Comparison of ENCODE assay signal across 24 cellular contexts in genomic region chr17:12521416-12521815, GRCh38.
"Had no signal": no experiment of that assay in that cellular context is flagged by ENCODE, and none has a peak within 500 bp of the region (broad histone marks: within the 10 kb centered on the region; RNA-seq: fewer than 3 reads in every experiment).

No MANE protein-coding gene starts in this region.

- H3K9me3 ChIP-seq: testis, upper lobe of right lung had no signal

- H3K27me3 ChIP-seq: testis, upper lobe of right lung had no signal

- H3K4me1 Mint-ChIP-seq: activated CD4-positive, alpha-beta T cell treated with anti-CD3 and anti-CD28 coated beads, Interleukin-2, amount 10 ng/mL, durations not matched to agents 24 days and 14 days; activated naive CD4-positive, alpha-beta T cell treated with anti-CD3 and anti-CD28 coated beads, Interleukin-2, amount 50 U/mL, for 24 hours; activated naive CD8-positive, alpha-beta T cell treated with anti-CD3 and anti-CD28 coated beads, Interleukin-2, amount 50 U/mL, for 24 hours; activated T-helper 17 cell treated with anti-CD3 and anti-CD28 coated beads, Interleukin-2, amount 50 U/mL, for 72 hours; central memory CD8-positive, alpha-beta T cell; naive thymus-derived CD8-positive, alpha-beta T cell; T-helper 17 cell had no signal

- H3K36me3 ChIP-seq: upper lobe of right lung had no signal

- H3K27ac Mint-ChIP-seq: activated CD4-positive, alpha-beta memory T cell treated with anti-CD3 and anti-CD28 coated beads for 36 hours; activated CD4-positive, alpha-beta T cell treated with anti-CD3 and anti-CD28 coated beads, Interleukin-2, amount 10 ng/mL, durations not matched to agents 24 days and 14 days; activated naive CD4-positive, alpha-beta T cell treated with anti-CD3 and anti-CD28 coated beads, Interleukin-2, amount 50 U/mL, for 24 hours; activated naive CD8-positive, alpha-beta T cell treated with anti-CD3 and anti-CD28 coated beads, Interleukin-2, amount 50 U/mL, for 24 hours; activated T-cell treated with anti-CD3 and anti-CD28 coated beads, Interleukin-2, amount 50 U/mL, for 24 hours; activated T-helper 17 cell treated with anti-CD3 and anti-CD28 coated beads, Interleukin-2, amount 50 U/mL, for 72 hours; naive thymus-derived CD8-positive, alpha-beta T cell; T-helper 17 cell had no signal

- H3K36me3 Mint-ChIP-seq: activated CD4-positive, alpha-beta memory T cell treated with anti-CD3 and anti-CD28 coated beads for 36 hours; activated naive CD4-positive, alpha-beta T cell treated with anti-CD3 and anti-CD28 coated beads, Interleukin-2, amount 50 U/mL, for 24 hours; naive thymus-derived CD8-positive, alpha-beta T cell had no signal

- H3K9me3 Mint-ChIP-seq: activated CD4-positive, alpha-beta T cell treated with anti-CD3 and anti-CD28 coated beads, Interleukin-2, amount 10 ng/mL, durations not matched to agents 24 days and 14 days; activated naive CD4-positive, alpha-beta T cell treated with anti-CD3 and anti-CD28 coated beads, Interleukin-2, amount 50 U/mL, for 24 hours; central memory CD8-positive, alpha-beta T cell; neural crest cell had no signal

- H3K4me3 Mint-ChIP-seq: activated CD4-positive, alpha-beta memory T cell treated with anti-CD3 and anti-CD28 coated beads for 36 hours; activated CD4-positive, alpha-beta T cell treated with anti-CD3 and anti-CD28 coated beads, Interleukin-2, amount 10 ng/mL, durations not matched to agents 24 days and 14 days; activated naive CD4-positive, alpha-beta T cell treated with anti-CD3 and anti-CD28 coated beads, Interleukin-2, amount 50 U/mL, for 24 hours; activated naive CD8-positive, alpha-beta T cell treated with anti-CD3 and anti-CD28 coated beads, Interleukin-2, amount 50 U/mL, for 24 hours; activated T-cell treated with anti-CD3 and anti-CD28 coated beads, Interleukin-2, amount 50 U/mL, for 24 hours; activated T-helper 17 cell treated with anti-CD3 and anti-CD28 coated beads, Interleukin-2, amount 50 U/mL, for 72 hours; central memory CD8-positive, alpha-beta T cell; naive thymus-derived CD8-positive, alpha-beta T cell; neural crest cell; T-helper 17 cell had no signal

- ATAC-seq: activated naive CD8-positive, alpha-beta T cell treated with anti-CD3 and anti-CD28 coated beads, Interleukin-2, amount 50 U/mL, for 24 hours; activated T-helper 17 cell treated with anti-CD3 and anti-CD28 coated beads, Interleukin-2, amount 50 U/mL, for 72 hours; naive thymus-derived CD8-positive, alpha-beta T cell; right cardiac atrium; T-helper 17 cell; upper lobe of right lung had no signal

- H3K27me3 Mint-ChIP-seq: activated CD4-positive, alpha-beta memory T cell treated with anti-CD3 and anti-CD28 coated beads for 36 hours; activated CD4-positive, alpha-beta T cell treated with anti-CD3 and anti-CD28 coated beads, Interleukin-2, amount 10 ng/mL, durations not matched to agents 24 days and 14 days; activated naive CD4-positive, alpha-beta T cell treated with anti-CD3 and anti-CD28 coated beads, Interleukin-2, amount 50 U/mL, for 24 hours; activated naive CD8-positive, alpha-beta T cell treated with anti-CD3 and anti-CD28 coated beads, Interleukin-2, amount 50 U/mL, for 24 hours; activated T-cell treated with anti-CD3 and anti-CD28 coated beads, Interleukin-2, amount 50 U/mL, for 24 hours; activated T-helper 17 cell treated with anti-CD3 and anti-CD28 coated beads, Interleukin-2, amount 50 U/mL, for 72 hours; central memory CD8-positive, alpha-beta T cell; naive thymus-derived CD8-positive, alpha-beta T cell; T-helper 17 cell had no signal

- H3K4me1 ChIP-seq: testis, upper lobe of right lung had no signal

- H3K27ac ChIP-seq: testis, upper lobe of right lung had no signal

- H3K4me3 ChIP-seq: testis, upper lobe of right lung had no signal

- DNase-seq: activated CD4-positive, alpha-beta memory T cell treated with anti-CD3 and anti-CD28 coated beads for 36 hours; activated CD4-positive, alpha-beta T cell treated with anti-CD3 and anti-CD28 coated beads, Interleukin-2, amount 10 ng/mL, durations not matched to agents 24 days and 14 days; activated CD4-positive, CD25-positive, alpha-beta regulatory T cell treated with anti-CD3 and anti-CD28 coated beads, Interleukin-2, amount 50 U/mL, for 72 hours; activated CD8-positive, alpha-beta memory T cell treated with anti-CD3 and anti-CD28 coated beads, Interleukin-2, amount 50 U/mL, for 48 hours; activated gamma-delta T cell treated with Interleukin-2 at 50 U/mL for 16 hours; activated naive CD8-positive, alpha-beta T cell treated with anti-CD3 and anti-CD28 coated beads, Interleukin-2, amount 50 U/mL, for 24 hours; activated T-cell treated with anti-CD3 and anti-CD28 coated beads, Interleukin-2, amount 50 U/mL, for 24 hours; effector memory CD4-positive, alpha-beta T cell; head of caudate nucleus; hypothalamus; midbrain; naive thymus-derived CD8-positive, alpha-beta T cell; nucleus accumbens; right cardiac atrium; stimulated activated CD4-positive, alpha-beta T cell treated with anti-CD3 and anti-CD28 coated beads, Interleukin-2, amount 100 ng/mL, for 48 hours; stimulated activated naive CD4-positive, alpha-beta T cell treated with Interleukin-2 at 50 U/mL for 16 hours; T-helper 17 cell; T1000; testis; upper lobe of right lung had no signal
